ENCODE assay signal across 18 cellular contexts in the genomic region with DNA sequence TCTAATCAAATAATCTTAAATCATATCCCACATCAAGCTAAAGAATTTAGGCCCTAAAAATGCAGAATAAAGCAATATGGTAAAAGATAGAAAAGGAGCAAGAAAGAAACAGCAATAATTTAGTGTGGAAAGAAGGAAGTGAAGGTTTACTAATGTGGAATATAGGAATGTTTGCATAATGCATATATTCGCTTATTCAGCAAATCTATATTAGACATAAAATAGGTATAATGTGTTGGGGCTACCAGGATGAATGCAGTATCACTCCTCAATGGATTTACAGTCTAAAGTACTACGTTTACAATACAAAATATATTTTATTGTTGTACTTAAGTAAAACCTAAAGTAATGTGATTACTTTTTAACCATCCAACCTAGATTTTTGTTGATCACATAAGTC. TPM values are rescaled to one million over a fixed set of nuclear protein-coding genes. Genes with fewer than 3 reads are reported as not detected.
DNase-seq lines count a peak whose midpoint lies in the region; ATAC-seq, FAIRE-seq and TF ChIP-seq lines count a peak whose summit lies in the region.
"Had no signal": no experiment of that assay in that cellular context is flagged by ENCODE, and none has a peak within 500 bp of the region (broad histone marks: within the 10 kb centered on the region; RNA-seq: fewer than 3 reads in every experiment).

No MANE protein-coding gene starts in this region.

- intact Hi-C loops in HepG2 (cut with micrococcal nuclease; ENCODE audit: unreplicated experiment) (no loop called here), right lobe of liver (cut with DNase I) (no loop called here), endothelial cell of umbilical vein (cut with micrococcal nuclease) (loop anchor here (5.0 kb wide), 1 partner anchor 1929 kb away; no protein-coding TSS in a partner anchor)

- no peak for FAIRE-seq in HepG2 (lab: Jason Lieb, UNC)
- no peak for FAIRE-seq in endothelial cell of umbilical vein (lab: Jason Lieb, UNC)
- FAIRE-seq in frontal cortex (lab: Jason Lieb, UNC): no peak
- FAIRE-seq: GM12892 had no signal

- H3K27ac ChIP-seq in HepG2 (ENCODE audit: extremely low read length, insufficient read depth, low read length): no peak overlapping the region
- no peak overlapping the region for H3K27ac ChIP-seq in right lobe of liver
- H3K27ac ChIP-seq in endothelial cell of umbilical vein (ENCODE audit: insufficient read depth, low read depth, low read length): no peak overlapping the region
- no peak overlapping the region for H3K27ac ChIP-seq in upper lobe of left lung
- H3K27ac ChIP-seq: BLaER1, C4-2B had no signal

- ATAC-seq in HepG2 (no peak), right lobe of liver (no peak), upper lobe of left lung (ENCODE audit: low FRiP score in 2 of 2) (no peak)
- ATAC-seq: CD8-positive, alpha-beta T cell; HCT116 had no signal

- no peak for TF ChIP-seq RAD21 in HepG2 (CRISPR knock-in tag; IDR thresholded peaks at IDR 0.05)

- H3K9ac ChIP-seq in HepG2 (ENCODE audit: insufficient read depth, low read depth, low read length) (no peak overlapping the region), Loucy (ENCODE audit: low read depth, low read length, poor library complexity, severe bottlenecking) (no peak overlapping the region), endothelial cell of umbilical vein (replicated peaks; ENCODE audit: extremely low read depth, insufficient read depth, low read length) (peak overlapping the region; percentile 15)
- H3K9ac ChIP-seq: BLaER1 had no signal

- H3K9me3 ChIP-seq in HepG2 (ENCODE audit: low read length) (no peaks in the 10 kb centered on the region), right lobe of liver (no peaks in the 10 kb centered on the region), Loucy (ENCODE audit: insufficient read depth, low read depth, low read length) (no peaks in the 10 kb centered on the region), endothelial cell of umbilical vein (replicated peaks; ENCODE audit: control insufficient read depth, insufficient read depth, low read length) (no peaks in the 10 kb centered on the region), upper lobe of left lung (no peaks in the 10 kb centered on the region)
- H3K9me3 ChIP-seq: Caco-2 had no signal

- TF ChIP-seq CTCF in HepG2 (CRISPR knock-in tag; IDR thresholded peaks at IDR 0.05): no peak
- no peak for TF ChIP-seq CTCF in right lobe of liver (IDR thresholded peaks at IDR 0.05)
- TF ChIP-seq CTCF in Loucy (conservative IDR thresholded peaks at IDR 0.05; ENCODE audit: low read length): no peak
- no peak for TF ChIP-seq CTCF in endothelial cell of umbilical vein (IDR thresholded peaks at IDR 0.05; ENCODE audit: extremely low read depth in 1 of 2, insufficient read depth in 1 of 2, low read depth in 1 of 2, low read length in 2 of 2)
- TF ChIP-seq CTCF in upper lobe of left lung (IDR thresholded peaks at IDR 0.05): no peak

- no peaks in the 10 kb centered on the region for H3K9me1 ChIP-seq in endothelial cell of umbilical vein (replicated peaks; ENCODE audit: control insufficient read depth, extremely low read depth, insufficient read depth, low read length)

- dilution Hi-C loops in endothelial cell of umbilical vein (cut with MboI; ENCODE audit: extremely low pct_ligation_motif_present, low sequenced_read_pairs): no loop called here

- H3K4me3 ChIP-seq in HepG2 (replicated peaks in 1 of 3; ENCODE audit: insufficient read depth in 1 of 3, low read depth in 2 of 3, low read length in 3 of 3) (no peak overlapping the region), right lobe of liver (no peak overlapping the region), Loucy (ENCODE audit: low read length, poor library complexity, severe bottlenecking) (peak overlapping the region; percentile 88), endothelial cell of umbilical vein (replicated peaks in 1 of 3; ENCODE audit: insufficient read depth in 1 of 3, low read depth in 1 of 3, low read length in 3 of 3) (no peak overlapping the region), upper lobe of left lung (no peak overlapping the region)
- H3K4me3 ChIP-seq: BLaER1 had no signal

- H3F3A ChIP-seq in Loucy (ENCODE audit: low read depth): no peaks in the 10 kb centered on the region

- H2AFZ ChIP-seq in HepG2 (ENCODE audit: low read length) (no peak overlapping the region), Loucy (ENCODE audit: low read length) (no peak overlapping the region), endothelial cell of umbilical vein (ENCODE audit: low read depth, low read length) (no peak overlapping the region)

- H3K36me3 ChIP-seq in HepG2 (replicated peaks in 1 of 2; ENCODE audit: control insufficient read depth in 1 of 2, insufficient read depth in 2 of 2, low read length in 2 of 2): peaks cover 2 to 22% of the 10 kb centered on the region in 2 experiments; a peak in 2 of 5 replicates
- no peaks in the 10 kb centered on the region for H3K36me3 ChIP-seq in right lobe of liver
- H3K36me3 ChIP-seq in Loucy (ENCODE audit: insufficient read depth, low read length): peaks cover 21% of the 10 kb centered on the region
- H3K36me3 ChIP-seq in endothelial cell of umbilical vein (ENCODE audit: control insufficient read depth in 2 of 2, extremely low read depth in 1 of 2, insufficient read depth in 2 of 2, low read length in 2 of 2): peaks cover 0 to 18% of the 10 kb centered on the region in 2 experiments
- no peaks in the 10 kb centered on the region for H3K36me3 ChIP-seq in upper lobe of left lung

- WGBS in HepG2 (ENCODE audit: low lambda C conversion rate): 96% methylated on average over 2 of the region's 2 CpGs
- 89% methylated on average over 2 of the region's 2 CpGs for WGBS in right lobe of liver (ENCODE audit: insufficient coverage, low coverage, low lambda C conversion rate, missing lambda C conversion rate)
- 91 to 97% methylated on average over 2 of the region's 2 CpGs for WGBS in upper lobe of left lung, 2 donors

- TF ChIP-seq POLR2A in HepG2 (IDR thresholded peaks at IDR 0.05; ENCODE audit: insufficient read depth in 1 of 2, low read depth in 2 of 2, low read length in 2 of 2) (no peak), right lobe of liver (IDR thresholded peaks at IDR 0.05) (no peak), endothelial cell of umbilical vein (IDR thresholded peaks at IDR 0.05; ENCODE audit: low read depth, low read length) (no peak), upper lobe of left lung (IDR thresholded peaks at IDR 0.05) (no peak)

- H3K27me3 ChIP-seq in HepG2 (ENCODE audit: control insufficient read depth in 1 of 2, insufficient read depth in 2 of 2, low read length in 2 of 2) (no peaks in the 10 kb centered on the region; a peak in 1 of 5 replicates), right lobe of liver (no peaks in the 10 kb centered on the region), Loucy (ENCODE audit: insufficient read depth, low read length, poor library complexity, severe bottlenecking) (no peaks in the 10 kb centered on the region), endothelial cell of umbilical vein (ENCODE audit: control insufficient read depth in 2 of 2, insufficient read depth in 2 of 2, low read length in 2 of 2) (no peaks in the 10 kb centered on the region), upper lobe of left lung (no peaks in the 10 kb centered on the region)
- H3K27me3 ChIP-seq: BLaER1 had no signal

- H3K4me1 ChIP-seq in HepG2 (ENCODE audit: insufficient read depth, low read length): peaks cover 15% of the 10 kb centered on the region
- H3K4me1 ChIP-seq in right lobe of liver: no peaks in the 10 kb centered on the region
- peaks cover 48% of the 10 kb centered on the region for H3K4me1 ChIP-seq in Loucy (ENCODE audit: insufficient read depth, low read length, poor library complexity, severe bottlenecking)
- peaks cover 9% of the 10 kb centered on the region for H3K4me1 ChIP-seq in endothelial cell of umbilical vein (ENCODE audit: control insufficient read depth, extremely low read depth, insufficient read depth, low read length)
- peaks cover 0 to 9% (median 7%) of the 10 kb centered on the region in 4 donors for H3K4me1 ChIP-seq in upper lobe of left lung

- H3K79me2 ChIP-seq in HepG2 (ENCODE audit: insufficient read depth, low read length) (peaks cover 9% of the 10 kb centered on the region), Loucy (ENCODE audit: insufficient read depth, low read length) (peaks cover 59% of the 10 kb centered on the region), endothelial cell of umbilical vein (ENCODE audit: control insufficient read depth, insufficient read depth, low read length) (peaks cover 48% of the 10 kb centered on the region)

- no peak overlapping the region for H3K4me2 ChIP-seq in HepG2 (ENCODE audit: low read depth, low read length)
- peak overlapping the region; percentile 79 for H3K4me2 ChIP-seq in Loucy (ENCODE audit: low read depth, low read length, poor library complexity, severe bottlenecking)
- no peak overlapping the region for H3K4me2 ChIP-seq in endothelial cell of umbilical vein (ENCODE audit: insufficient read depth, low read length)
- H3K4me2 ChIP-seq: BLaER1 had no signal

- H3K9me2 ChIP-seq in Loucy (replicated peaks; ENCODE audit: low read depth, low read length): no peaks in the 10 kb centered on the region

- in situ Hi-C loops in HepG2 (cut with HindIII; ENCODE audit: extremely low pct_ligation_motif_present, low pct_unique_long_range_greater_than_20kb): no loop called here

- BruUV-seq in HepG2 (replicated peaks; lab: Mats Ljungman, UMichigan): no TSS peak
- BruUV-seq in endothelial cell of umbilical vein (replicated peaks; lab: Mats Ljungman, UMichigan): no TSS peak

- CTCF ChIA-PET in HepG2 (lab: Yijun Ruan, JAX; ENCODE audit: low intra/inter-chr PET ratio, low total read pairs) (no interaction called here), endothelial cell of umbilical vein (lab: Charles Lee) (no interaction called here)

- H4K20me1 ChIP-seq in HepG2 (ENCODE audit: insufficient read depth, low read length) (no peaks in the 10 kb centered on the region), Loucy (ENCODE audit: insufficient read depth, low read length, poor library complexity, severe bottlenecking) (no peaks in the 10 kb centered on the region), endothelial cell of umbilical vein (replicated peaks; ENCODE audit: control insufficient read depth, extremely low read depth, insufficient read depth, low read length) (no peaks in the 10 kb centered on the region)
- H4K20me1 ChIP-seq: BLaER1 had no signal

- DNase-seq in HepG2 (ENCODE audit: low spot score): no peak
- no peak for DNase-seq in right lobe of liver
- no peak for DNase-seq in endothelial cell of umbilical vein (ENCODE audit: low read depth, low spot score)
- DNase-seq in NCI-H526 treated with DMSO at 0.1 percent for 48 hours (lab: John Stamatoyannopoulos, UW): no peak
- DNase-seq in frontal cortex (ENCODE audit: low spot score in 2 of 2): no peak
- DNase-seq in upper lobe of left lung: no peak
- DNase-seq: 8988T; Caco-2; CD4-positive, CD25-positive, alpha-beta regulatory T cell; CD8-positive, alpha-beta T cell; DMS153; DND-41; H9 had no signal

- no peak for TF ChIP-seq EP300 in HepG2 (IDR thresholded peaks at IDR 0.05; ENCODE audit: low read depth in 2 of 2, low read length in 2 of 2)
- TF ChIP-seq EP300 in HepG2 (CRISPR knock-in tag; IDR thresholded peaks at IDR 0.05; ENCODE audit: borderline replicate concordance): no peak
- no peak for TF ChIP-seq EP300 in upper lobe of left lung (IDR thresholded peaks at IDR 0.05)

- POLR2A ChIA-PET in HepG2 (lab: Yijun Ruan, JAX) (no interaction called here), endothelial cell of umbilical vein (lab: Charles Lee) (no interaction called here)

RNA-seq across cellular contexts. Expression of a gene that starts 4.7 kb away (rescaled TPM):
- total RNA-seq in HepG2 (2016; rRNA removed; fragmentation: Illumina TruSeq; extraction: Trizol): 19.8 and 38.0 TPM in 2 replicates
- total RNA-seq in HepG2 (2016; cell fraction: cytosol; rRNA removed; fragmentation: Illumina TruSeq; extraction: Trizol; ENCODE audit: low read depth): 1.2 and 1.5 TPM in 2 replicates
- total RNA-seq in HepG2 (2016; cell fraction: insoluble cytoplasmic fraction; rRNA removed; fragmentation: Illumina TruSeq; extraction: Trizol): 17.1 and 31.3 TPM in 2 replicates
- total RNA-seq in HepG2 (2016; cell fraction: membrane; rRNA removed; fragmentation: Illumina TruSeq; extraction: Trizol): 3.9 and 4.1 TPM in 2 replicates
- 39.1 and 41.0 TPM in 2 replicates for total RNA-seq in HepG2 (2016; cell fraction: nucleus; rRNA removed; fragmentation: Illumina TruSeq; extraction: Trizol)
- polyA plus RNA-seq in HepG2 (2011; rRNA removed): 1.1 and 2.1 TPM in 2 replicates
- 0.63 and 0.66 TPM in 2 replicates for polyA plus RNA-seq in HepG2 (2011; cell fraction: cytosol; rRNA removed)
- polyA plus RNA-seq in HepG2 (2011; cell fraction: nucleus; rRNA removed): 1.4 and 2.0 TPM in 2 replicates
- polyA plus RNA-seq in HepG2 (2012): 1.9 and 5.7 TPM in 2 replicates
- 0.17 and 0.21 TPM in 2 replicates for polyA plus RNA-seq in HepG2 (2016; cell fraction: cytosol; fragmentation: Illumina TruSeq; extraction: Trizol; ENCODE audit: low read depth)
- 13.6 and 16.1 TPM in 2 replicates for polyA plus RNA-seq in HepG2 (2016; cell fraction: insoluble cytoplasmic fraction; fragmentation: Illumina TruSeq; extraction: Trizol; ENCODE audit: low read depth)
- 0.65 and 0.90 TPM in 2 replicates for polyA plus RNA-seq in HepG2 (2016; cell fraction: membrane; fragmentation: Illumina TruSeq; extraction: Trizol; ENCODE audit: low read depth)
- 23.5 and 24.3 TPM in 2 replicates for polyA plus RNA-seq in HepG2 (2016; cell fraction: nucleus; fragmentation: Illumina TruSeq; extraction: Trizol; ENCODE audit: insufficient read depth, low read depth)
- 3.1 and 4.2 TPM in 2 replicates for polyA minus RNA-seq in HepG2 (2011; rRNA and poly(A)+ RNA removed; ENCODE audit: low replicate concordance)
- 2.8 and 4.2 TPM in 2 replicates for polyA minus RNA-seq in HepG2 (2011; cell fraction: cytosol; rRNA and poly(A)+ RNA removed)
- polyA minus RNA-seq in HepG2 (2011; cell fraction: nucleus; rRNA and poly(A)+ RNA removed): 20.9 and 24.8 TPM in 2 replicates
- 1 to 10 TPM in 2 of 6 experiments, under 1 TPM in 3, not detected in 1; 0.63 to 1.7 (median 0.93) TPM for total RNA-seq in right lobe of liver
- total RNA-seq in endothelial cell of umbilical vein: 45.7 and 50.8 TPM in 2 replicates
- 1.3 and 1.7 TPM in 2 replicates for polyA plus RNA-seq in endothelial cell of umbilical vein
- 3.9 and 4.9 TPM in 2 replicates for polyA plus RNA-seq in endothelial cell of umbilical vein (2011; cell fraction: cytosol; rRNA removed)
- 9.9 and 23.6 TPM in 2 replicates for polyA plus RNA-seq in endothelial cell of umbilical vein (2011; cell fraction: nucleus; rRNA removed)
- polyA plus RNA-seq in endothelial cell of umbilical vein (2012): 14.2 and 27.7 TPM in 2 replicates
- 8.3 and 8.7 TPM in 2 replicates for polyA minus RNA-seq in endothelial cell of umbilical vein
- 9.1 TPM for polyA minus RNA-seq in endothelial cell of umbilical vein (2011; cell fraction: cytosol; rRNA and poly(A)+ RNA removed)
- 23.5 and 43.5 TPM in 2 replicates for polyA minus RNA-seq in endothelial cell of umbilical vein (2011; cell fraction: nucleus; rRNA and poly(A)+ RNA removed)
- total RNA-seq in frontal cortex: 3.7 TPM
- 1 to 10 TPM; 1.0 to 4.2 (median 1.6) TPM for total RNA-seq in upper lobe of left lung
